Comparison of ENCODE assay signal across 11 cellular contexts in genomic region chr9:12923472-12924009, GRCh38.
DNase-seq lines count a peak whose midpoint lies in the region; ATAC-seq and TF ChIP-seq lines count a peak whose summit lies in the region.
"Had no signal": no experiment of that assay in that cellular context is flagged by ENCODE, and none has a peak within 500 bp of the region (broad histone marks: within the 10 kb centered on the region; RNA-seq: fewer than 3 reads in every experiment).

No MANE protein-coding gene starts in this region.

- no peak overlapping the region for H3K4me2 ChIP-seq in hepatocyte

- H3K4me3 ChIP-seq in hepatocyte (no peak overlapping the region), spleen (no peak overlapping the region)

- H4K20me1 ChIP-seq in hepatocyte (ENCODE audit: insufficient read depth, poor library complexity, severe bottlenecking), result no peaks in the 10 kb centered on the region

- H3K27me3 ChIP-seq in hepatocyte (no peaks in the 10 kb centered on the region), spleen (replicated peaks in 1 of 7) (no peaks in the 10 kb centered on the region)

- TF ChIP-seq POLR2A in spleen (IDR thresholded peaks at IDR 0.05), result no peak

- peak overlapping the region; percentile 75 for H3K27ac ChIP-seq in hepatocyte
- peak overlapping the region in 6 of 8 donors; percentile 40 to 75 (median 65) for H3K27ac ChIP-seq in spleen

- H2AFZ ChIP-seq in hepatocyte, result no peak overlapping the region

- DNase-seq in HCEC 1CT (peak; percentile 55), brain pericyte (ENCODE audit: low read depth, low spot score) (peak; percentile 24), hepatocyte (ENCODE audit: low spot score) (peak; percentile 50), spleen (no peak), T1000 (lab: John Stamatoyannopoulos, UW) (no peak), globus pallidus (ENCODE audit: low spot score) (no peak)
- DNase-seq in stimulated activated CD4-positive, alpha-beta T cell treated with anti-CD3 and anti-CD28 coated beads, Interleukin-4, amount 100 ng/mL, for 24 hours, result no peak
- DNase-seq: NCI-H1105 treated with DMSO at 0.1 percent for 48 hours; stimulated activated CD8-positive, alpha-beta memory T cell treated with anti-CD3 and anti-CD28 coated beads, Interleukin-4, amount 100 ng/mL, for 48 hours had no signal

- intact Hi-C loops in spleen (cut with DNase I; ENCODE audit: low total_unique reads), result no loop called here

- no peaks in the 10 kb centered on the region for H3K9me3 ChIP-seq in hepatocyte (ENCODE audit: low read depth)
- H3K9me3 ChIP-seq in spleen, result peaks cover 0 to 9% (median 0%) of the 10 kb centered on the region in 8 donors

- H3K36me3 ChIP-seq in hepatocyte (replicated peaks; ENCODE audit: insufficient read depth, low read depth) (no peaks in the 10 kb centered on the region), spleen (no peaks in the 10 kb centered on the region)

- no peak for ATAC-seq in HG03439 (IDR thresholded peaks at IDR 0.05; ENCODE audit: unreplicated experiment)
- ATAC-seq: Panc1 had no signal

- TF ChIP-seq CTCF in hepatocyte (IDR thresholded peaks at IDR 0.05; ENCODE audit: poor library complexity) (no peak), spleen (IDR thresholded peaks at IDR 0.05 in 8 of 11, conservative IDR thresholded peaks at IDR 0.05 in 3 of 11) (no peak)

- H3K4me1 ChIP-seq in hepatocyte (ENCODE audit: insufficient read depth) (no peaks in the 10 kb centered on the region), spleen (no peaks in the 10 kb centered on the region)

- H3K9me2 ChIP-seq in hepatocyte (replicated peaks; ENCODE audit: insufficient read depth), result no peaks in the 10 kb centered on the region

- 50% methylated on average over 1 of the region's 1 CpG for WGBS in hepatocyte (ENCODE audit: low lambda C conversion rate, missing lambda C conversion rate)
- WGBS in spleen, 5 donors, result 47 to 81% (median 59%) methylated on average over 1 of the region's 1 CpG

- no peaks in the 10 kb centered on the region for H3K79me2 ChIP-seq in hepatocyte

Comparison
In these comparisons a context has a peak if more than half of its experiments do, and no peak if none do; other contexts are left out.
1. DNase-seq: peak in HCEC 1CT (single experiment), brain pericyte (single experiment) and hepatocyte (single experiment); none in spleen (single experiment), T1000 (single experiment), stimulated activated CD4-positive, alpha-beta T cell treated with anti-CD3 and anti-CD28 coated beads, Interleukin-4, amount 100 ng/mL, for 24 hours (single experiment) and globus pallidus (single experiment).